ENCODE assay signal across 8 cellular contexts in genomic region chr1:52845119-52845518, GRCh38. TPM values are rescaled to one million over a fixed set of nuclear protein-coding genes. Genes with fewer than 3 reads are reported as not detected.
DNase-seq lines count a peak whose midpoint lies in the region; ATAC-seq, FAIRE-seq and TF ChIP-seq lines count a peak whose summit lies in the region.
"Not testable (repeated sequence)": the region's sequence is repeated elsewhere in the genome, so short reads cannot be mapped to it uniquely, and the experiment has no call there.
"Had no signal": no experiment of that assay in that cellular context is flagged by ENCODE, and none has a peak within 500 bp of the region (broad histone marks: within the 10 kb centered on the region; RNA-seq: fewer than 3 reads in every experiment).

No MANE protein-coding gene starts in this region.

- intact Hi-C loops in K562 (cut with micrococcal nuclease) (loop anchor here (10.0 kb wide), 1 partner anchor 120 kb away; the partner anchor contains the start of gene ZYG11B), natural killer cell (cut with micrococcal nuclease) (loop anchor here (10.0 kb wide), 1 partner anchor 340 kb away; no protein-coding TSS in a partner anchor)

- CTCF ChIA-PET in A549 (lab: Yijun Ruan, JAX) = not testable (repeated sequence)
- CTCF ChIA-PET in HEK293 (lab: Yijun Ruan, JAX) (interaction anchor here (0.6 kb wide), 1 partner anchor 19 kb away, joined by 4 read pairs; no protein-coding TSS in a partner anchor), K562 (lab: Yijun Ruan, JAX; ENCODE audit: low intra/inter-chr PET ratio) (interaction anchor here (0.6 kb wide), 1 partner anchor 27 kb away, joined by 4 read pairs; no protein-coding TSS in a partner anchor)

- H3K36me3 Mint-ChIP-seq in natural killer cell = not testable (repeated sequence)

- H3K9me3 Mint-ChIP-seq in natural killer cell = not testable (repeated sequence)

- not testable (repeated sequence) for H3K9me1 ChIP-seq in K562 (ENCODE audit: control insufficient read depth, insufficient read depth, low read length)

- not testable (repeated sequence) for TF ChIP-seq RAD21 in A549 (conservative IDR thresholded peaks at IDR 0.05 in 1 of 2, IDR thresholded peaks at IDR 0.05 in 1 of 2); K562 (CRISPR knock-in tag; conservative IDR thresholded peaks at IDR 0.05 in 1 of 2, IDR thresholded peaks at IDR 0.05 in 1 of 2)

- peaks cover 0 to 18% of the 10 kb centered on the region in 2 donors for H3K4me1 Mint-ChIP-seq in natural killer cell

- not testable (repeated sequence) for H3K27me3 ChIP-seq in MG63; K562 (ENCODE audit: control insufficient read depth in 2 of 2, insufficient read depth in 2 of 2, low read length in 2 of 2)

- POLR2A ChIA-PET in A549 (lab: Yijun Ruan, JAX); HEK293 (lab: Yijun Ruan, JAX): not testable (repeated sequence)
- POLR2A ChIA-PET in K562 (lab: Yijun Ruan, JAX) = interaction anchor here (0.6 to 1.7 kb wide), 2 partner anchors 12 to 494 kb away, joined by 3 to 7 read pairs; no protein-coding TSS in a partner anchor

- peak overlapping the region; percentile 6 for H3K4me3 Mint-ChIP-seq in natural killer cell

- not testable (repeated sequence) for H4K20me1 ChIP-seq in K562 (replicated peaks; ENCODE audit: control insufficient read depth, insufficient read depth, low read length)

- ATAC-seq in A549, SK-N-SH treated with all-trans-retinoic acid at 6 μM for 48 hours, K562, natural killer cell: not testable (repeated sequence)

- not testable (repeated sequence) for H3K4me1 ChIP-seq in A549; HEK293 (ENCODE audit: control insufficient read depth, insufficient read depth, low read length)
- H3K4me1 ChIP-seq in K562 (replicated peaks in 1 of 2; ENCODE audit: control insufficient read depth in 2 of 2, insufficient read depth in 2 of 2, low read length in 2 of 2) = peaks cover 4 to 21% of the 10 kb centered on the region in 2 experiments; a peak in 4 of 5 replicates

- peaks cover 73% of the 10 kb centered on the region for H3K79me2 ChIP-seq in K562 (ENCODE audit: control insufficient read depth, insufficient read depth, low read length)

- not testable (repeated sequence) for H3K27ac ChIP-seq in A549; HEK293 (ENCODE audit: extremely low read depth, low read depth, low read length)
- peak overlapping the region; percentile 94 for H3K27ac ChIP-seq in K562 (ENCODE audit: extremely low read depth, low read depth, low read length)

- H3K27me3 Mint-ChIP-seq in natural killer cell (ENCODE audit: low read depth in 2 of 2) = peaks cover 14 to 26% of the 10 kb centered on the region in 2 donors

- not testable (repeated sequence) for H3K9me3 ChIP-seq in A549; HEK293 (ENCODE audit: control insufficient read depth, insufficient read depth, low read depth, low read length); MG63; K562 (replicated peaks; ENCODE audit: control insufficient read depth, insufficient read depth, low read depth, low read length)

- H3K4me2 ChIP-seq in A549 (peak overlapping the region; percentile 83; the same call in 2 of the 3 replicates), K562 (ENCODE audit: insufficient read depth, low read length) (peak overlapping the region; percentile 70)

- TF ChIP-seq CTCF in A549 (IDR thresholded peaks at IDR 0.05); GM12864 (IDR thresholded peaks at IDR 0.05; ENCODE audit: low read depth, low read length, missing control alignments); HEK293 (tag by site-specific recombination; IDR thresholded peaks at IDR 0.05); K562 (IDR thresholded peaks at IDR 0.05 in 2 of 3, conservative IDR thresholded peaks at IDR 0.05 in 1 of 3; ENCODE audit: insufficient read depth in 2 of 3, low read depth in 1 of 3, low read length in 3 of 3); natural killer cell (IDR thresholded peaks at IDR 0.05): not testable (repeated sequence)

- H3K9ac ChIP-seq in K562 (ENCODE audit: insufficient read depth in 1 of 2, low read depth in 2 of 2, low read length in 2 of 2) = peak overlapping the region; percentile 75 to 97; a peak in 3 of 4 replicates

- in situ Hi-C loops in K562 (cut with MboI) = not testable (repeated sequence)

- DNase-seq in A549 (ENCODE audit: low read depth in 1 of 2, low spot score in 1 of 2); GM12864 (ENCODE audit: low read depth); MG63; K562 (ENCODE audit: extremely low read depth in 1 of 4, low spot score in 3 of 4); natural killer cell: not testable (repeated sequence)

- TF ChIP-seq EP300 in A549 (IDR thresholded peaks at IDR 0.05); K562 (IDR thresholded peaks at IDR 0.05; ENCODE audit: low read length): not testable (repeated sequence)

- not testable (repeated sequence) for H3K4me3 ChIP-seq in A549; HEK293 (ENCODE audit: low read depth, low read length)
- H3K4me3 ChIP-seq in GM12864 (ENCODE audit: low read depth, low read length) (peak overlapping the region; percentile 88; the same call in 1 of the 2 replicates), MG63 (peak overlapping the region; percentile 94), K562 (peak overlapping the region; percentile 66)

- H3K36me3 ChIP-seq in HEK293 (ENCODE audit: control insufficient read depth in 2 of 2, insufficient read depth in 1 of 2, low read length in 2 of 2); MG63; K562 (ENCODE audit: control insufficient read depth, insufficient read depth, low read length): not testable (repeated sequence)

- not testable (repeated sequence) for FAIRE-seq in A549 (lab: Jason Lieb, UNC)
- FAIRE-seq in K562 (lab: Jason Lieb, UNC) = peak; percentile 56

- TF ChIP-seq POLR2A in A549 (IDR thresholded peaks at IDR 0.05; ENCODE audit: low read length); K562 (conservative IDR thresholded peaks at IDR 0.05): not testable (repeated sequence)

- not testable (repeated sequence) for BruUV-seq in K562 (replicated peaks; lab: Mats Ljungman, UMichigan)

- not testable (repeated sequence) for H3K27ac Mint-ChIP-seq in natural killer cell

- WGBS in A549 (ENCODE audit: missing lambda C conversion rate) = 70% methylated on average over 6 of the region's 6 CpGs
- WGBS in K562 (ENCODE audit: insufficient coverage, low coverage, missing lambda C conversion rate) = 13% methylated on average over 5 of the region's 6 CpGs

- peak overlapping the region; percentile 20 for H2AFZ ChIP-seq in K562 (ENCODE audit: low read depth, low read length)

TF ChIP-seq in HEK293, 187 proteins besides CTCF, POLR2A, EP300 and RAD21 (continues in another document):
- TF ChIP-seq TRIM28 (IDR thresholded peaks at IDR 0.05; ENCODE audit: borderline replicate concordance, low read length) = 0 out of 2 replicates have a peak, but pooled peaks have one; percentile 28

TF ChIP-seq in SK-N-SH treated with all-trans-retinoic acid at 6 μM for 48 hours, 23 proteins besides CTCF, POLR2A, EP300 and RAD21:
- peak; percentile 36; the same call in 1 of the 2 replicates for TF ChIP-seq ISL1 (CRISPR knock-in tag; IDR thresholded peaks at IDR 0.05)

TF ChIP-seq in K562, 482 proteins besides CTCF, POLR2A, EP300 and RAD21 (continues in another document):
- TF ChIP-seq ZNF24 (IDR thresholded peaks at IDR 0.05) (0 out of 2 replicates have a peak, but pooled peaks have one; percentile 20), HDAC1 (IDR thresholded peaks at IDR 0.05) (peak in 1 of 2 experiments; percentile 43; a peak in 1 of 4 replicates)

RNA-seq across cellular contexts. Expression of gene ZYG11A, which starts 2.6 kb away (rescaled TPM):
- polyA plus RNA-seq in A549 (2011; rRNA removed) = 4.8 and 5.4 TPM in 2 replicates
- 1.6 and 2.2 TPM in 2 replicates for polyA plus RNA-seq in A549 (2012; cell fraction: cytosol; rRNA removed)
- 3.3 and 4.3 TPM in 2 replicates for polyA plus RNA-seq in A549 (2012; cell fraction: nucleus; rRNA removed)
- 2.6 to 3.2 TPM (median 3.0 TPM) in 3 replicates for polyA plus RNA-seq in A549 (2017; fragmentation: RNase III; extraction: RNeasy Plus Mini Kit Qiagen cat#74134 plus additional on column Dnase treatment)
- polyA minus RNA-seq in A549 (2011; rRNA and poly(A)+ RNA removed) = 7.9 and 8.1 TPM in 2 replicates
- total RNA-seq in MG63 (2014; rRNA removed; shearing (Covaris generic); ENCODE audit: low replicate concordance) = 6.3 and 7.3 TPM in 2 replicates
- total RNA-seq in K562 (2011; cell fraction: chromatin; rRNA removed; ENCODE audit: low replicate concordance) = 80.8 and 104 TPM in 2 replicates
- 43.0 and 46.7 TPM in 2 replicates for total RNA-seq in K562 (2011; cell fraction: nucleolus; rRNA removed)
- total RNA-seq in K562 (2011; cell fraction: nucleoplasm; rRNA removed) = 58.7 and 68.0 TPM in 2 replicates
- total RNA-seq in K562 (2014; rRNA removed) = 11.9 and 15.1 TPM in 2 replicates
- total RNA-seq in K562 (2014; rRNA removed; fragmentation: Illumina TruSeq; extraction: Trizol) = 21.9 and 23.8 TPM in 2 replicates
- total RNA-seq in K562 (2015; rRNA removed; fragmentation: Illumina TruSeq; extraction: Trizol) = 19.4 and 20.0 TPM in 2 replicates
- 18.7 and 19.6 TPM in 2 replicates for total RNA-seq in K562 (2021)
- polyA plus RNA-seq in K562 (2011; rRNA removed) = 16.0 and 17.5 TPM in 2 replicates
- 5.6 and 7.8 TPM in 2 replicates for polyA plus RNA-seq in K562 (2011; cell fraction: cytosol; rRNA removed)
- polyA plus RNA-seq in K562 (2011; cell fraction: nucleus; rRNA removed) = 40.2 and 44.9 TPM in 2 replicates
- 6.0 and 8.1 TPM in 2 replicates for polyA plus RNA-seq in K562 (2012)
- 12.2 and 13.5 TPM in 2 replicates for polyA plus RNA-seq in K562 (2014; fragmentation: Illumina TruSeq; extraction: Trizol)
- 1 to 10 TPM; 4.5 to 4.6 TPM for polyA plus RNA-seq in K562 (2014; fragmentation: Nextera tagmentation; extraction: Ambion mirVana)
- 13.9 and 14.0 TPM in 2 replicates for polyA plus RNA-seq in K562 (2014; rRNA removed)
- 32.6 and 34.6 TPM in 2 replicates for polyA minus RNA-seq in K562 (2011; rRNA and poly(A)+ RNA removed)
- polyA minus RNA-seq in K562 (2011; cell fraction: cytosol; rRNA and poly(A)+ RNA removed) = 11.2 and 12.4 TPM in 2 replicates
- 31.5 and 47.0 TPM in 2 replicates for polyA minus RNA-seq in K562 (2011; cell fraction: nucleus; rRNA and poly(A)+ RNA removed)
- total RNA-seq in natural killer cell = under 1 TPM in 1 of 3 donors, not detected in 2; 0.58 TPM
- polyA plus RNA-seq: CD4-positive, CD25-positive, alpha-beta regulatory T cell had no signal
